8 cellular contexts compared by ENCODE assay signal in the genomic region with DNA sequence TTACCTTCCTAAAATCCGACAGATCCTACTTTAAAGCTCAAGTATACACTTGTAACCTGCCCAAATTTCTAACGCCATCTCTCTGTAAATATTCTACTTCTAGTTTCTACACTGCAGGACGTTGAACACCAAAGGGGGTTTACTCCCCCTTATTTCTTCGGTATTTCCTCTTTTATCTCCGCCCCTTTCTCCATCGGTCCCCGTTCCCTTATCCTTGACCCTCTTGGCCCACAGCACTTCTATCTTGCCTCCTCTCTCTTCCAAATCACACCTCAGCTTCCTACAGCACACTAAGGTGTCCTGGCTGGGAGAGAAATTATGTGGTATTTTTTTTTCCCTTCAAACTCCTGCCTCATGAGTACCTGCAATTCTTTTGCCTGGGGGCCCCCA. TPM values are rescaled to one million over a fixed set of nuclear protein-coding genes. Genes with fewer than 3 reads are reported as not detected.
DNase-seq lines count a peak whose midpoint lies in the region; ATAC-seq and TF ChIP-seq lines count a peak whose summit lies in the region.

No MANE protein-coding gene starts in this region.

- peak overlapping the region; percentile 68 for H3K4me3 Mint-ChIP-seq in activated T-helper 1 cell treated with anti-CD3 and anti-CD28 coated beads, Interleukin-12 subunit alpha, Interleukin-12 subunit beta, Interleukin-2, Interleukin-4 antibody, amounts not matched to agents 30 ng/mL and 10 ng/mL and 1 ng/mL, durations not matched to agents 14 hours and 24 hours and 36 hours

- no peak for TF ChIP-seq EP300 in stomach (IDR thresholded peaks at IDR 0.05)

- H3K9me3 ChIP-seq in stomach, result peaks cover 0 to 3% (median 0%) of the 10 kb centered on the region in 4 donors

- H3K4me3 ChIP-seq in stomach, result peak overlapping the region; percentile 57 to 69 (median 62)

- intact Hi-C loops in activated T-helper 1 cell treated with anti-CD3 and anti-CD28 coated beads, Interleukin-12 subunit alpha, Interleukin-12 subunit beta, Interleukin-2, Interleukin-4 antibody, amounts not matched to agents 30 ng/mL and 10 ng/mL and 1 ng/mL, durations not matched to agents 14 hours and 24 hours and 36 hours (cut with micrococcal nuclease), result loop anchor here (5.0 to 10.0 kb wide), 3 partner anchors 514 to 671 kb away; a partner anchor contains a TSS
- intact Hi-C loops in stomach (cut with DNase I; ENCODE audit: low total_unique reads), result no loop called here

- no peaks in the 10 kb centered on the region for H3K27me3 ChIP-seq in stomach

- no peak for TF ChIP-seq POLR2A in stomach (IDR thresholded peaks at IDR 0.05)

- H3K4me1 ChIP-seq in stomach, result peaks cover 0 to 8% (median 0%) of the 10 kb centered on the region in 4 donors

- H3K36me3 ChIP-seq in stomach, result no peaks in the 10 kb centered on the region

- H3K27me3 Mint-ChIP-seq in activated T-helper 1 cell treated with anti-CD3 and anti-CD28 coated beads, Interleukin-12 subunit alpha, Interleukin-12 subunit beta, Interleukin-2, Interleukin-4 antibody, amounts not matched to agents 30 ng/mL and 10 ng/mL and 1 ng/mL, durations not matched to agents 14 hours and 24 hours and 36 hours (ENCODE audit: insufficient read depth), result peaks cover 1% of the 10 kb centered on the region

- no peak for TF ChIP-seq CTCF in stomach (IDR thresholded peaks at IDR 0.05)

- 2 to 44% (median 7%) methylated on average over 7 of the region's 7 CpGs for WGBS in stomach, 5 donors

- H3K9me3 Mint-ChIP-seq in activated T-helper 1 cell treated with anti-CD3 and anti-CD28 coated beads, Interleukin-12 subunit alpha, Interleukin-12 subunit beta, Interleukin-2, Interleukin-4 antibody, amounts not matched to agents 30 ng/mL and 10 ng/mL and 1 ng/mL, durations not matched to agents 14 hours and 24 hours and 36 hours, result peaks cover 9% of the 10 kb centered on the region

- H3K27ac ChIP-seq in stomach, result peak overlapping the region; percentile 85 to 97 (median 94)

- H3K4me1 Mint-ChIP-seq in activated T-helper 1 cell treated with anti-CD3 and anti-CD28 coated beads, Interleukin-12 subunit alpha, Interleukin-12 subunit beta, Interleukin-2, Interleukin-4 antibody, amounts not matched to agents 30 ng/mL and 10 ng/mL and 1 ng/mL, durations not matched to agents 14 hours and 24 hours and 36 hours (ENCODE audit: low read depth), result peaks cover 13% of the 10 kb centered on the region

- ATAC-seq in HG03045 (IDR thresholded peaks at IDR 0.05; ENCODE audit: unreplicated experiment) (peak; percentile 6), HG03039 (IDR thresholded peaks at IDR 0.05; ENCODE audit: unreplicated experiment) (no peak), HG02970 (IDR thresholded peaks at IDR 0.05; ENCODE audit: low FRiP score, unreplicated experiment) (no peak)

- H3K27ac Mint-ChIP-seq in activated T-helper 1 cell treated with anti-CD3 and anti-CD28 coated beads, Interleukin-12 subunit alpha, Interleukin-12 subunit beta, Interleukin-2, Interleukin-4 antibody, amounts not matched to agents 30 ng/mL and 10 ng/mL and 1 ng/mL, durations not matched to agents 14 hours and 24 hours and 36 hours, result peak overlapping the region; percentile 32

- peak; percentile 55 for DNase-seq in NCI-H82 (lab: John Stamatoyannopoulos, UW)
- DNase-seq in NCI-H82 treated with DMSO at 0.1 percent for 48 hours (lab: John Stamatoyannopoulos, UW; ENCODE audit: unreplicated experiment), result no peak
- DNase-seq in activated T-helper 1 cell treated with anti-CD3 and anti-CD28 coated beads, Interleukin-12 subunit alpha, Interleukin-12 subunit beta, Interleukin-2, Interleukin-4 antibody, amounts not matched to agents 30 ng/mL and 10 ng/mL and 1 ng/mL, durations not matched to agents 14 hours and 24 hours and 36 hours (ENCODE audit: low spot score), result no peak
- DNase-seq in iPS-NIHi7 (ENCODE audit: extremely low spot score), result peak; percentile 9
- no peak for DNase-seq in stomach

- H3K36me3 Mint-ChIP-seq in activated T-helper 1 cell treated with anti-CD3 and anti-CD28 coated beads, Interleukin-12 subunit alpha, Interleukin-12 subunit beta, Interleukin-2, Interleukin-4 antibody, amounts not matched to agents 30 ng/mL and 10 ng/mL and 1 ng/mL, durations not matched to agents 14 hours and 24 hours and 36 hours (ENCODE audit: low read depth), result no peaks in the 10 kb centered on the region

RNA-seq across cellular contexts. Expression of a gene that starts 0.7 kb away (rescaled TPM):
- 0.62 and 0.83 TPM in 2 replicates for total RNA-seq in activated T-helper 1 cell treated with anti-CD3 and anti-CD28 coated beads, Interleukin-12 subunit alpha, Interleukin-12 subunit beta, Interleukin-2, Interleukin-4 antibody, amounts not matched to agents 30 ng/mL and 10 ng/mL and 1 ng/mL, durations not matched to agents 14 hours and 24 hours and 36 hours
- 10 to 100 TPM in 1 of 5 donors, 1 to 10 TPM in 4; 1.7 to 16.8 (median 7.3) TPM for total RNA-seq in stomach
- 1 to 10 TPM in 2 of 3 donors, under 1 TPM in 1; 0.81 to 7.5 (median 2.1) TPM for polyA plus RNA-seq in stomach

Comparison
In these comparisons a context has a peak if more than half of its experiments do, and no peak if none do; other contexts are left out.
1. DNase-seq: peak in NCI-H82 (single experiment) and iPS-NIHi7 (single experiment); none in NCI-H82 treated with DMSO at 0.1 percent for 48 hours (single experiment), activated T-helper 1 cell treated with anti-CD3 and anti-CD28 coated beads, Interleukin-12 subunit alpha, Interleukin-12 subunit beta, Interleukin-2, Interleukin-4 antibody, amounts not matched to agents 30 ng/mL and 10 ng/mL and 1 ng/mL, durations not matched to agents 14 hours and 24 hours and 36 hours (single experiment) and stomach (single experiment).